In the genomic region with DNA sequence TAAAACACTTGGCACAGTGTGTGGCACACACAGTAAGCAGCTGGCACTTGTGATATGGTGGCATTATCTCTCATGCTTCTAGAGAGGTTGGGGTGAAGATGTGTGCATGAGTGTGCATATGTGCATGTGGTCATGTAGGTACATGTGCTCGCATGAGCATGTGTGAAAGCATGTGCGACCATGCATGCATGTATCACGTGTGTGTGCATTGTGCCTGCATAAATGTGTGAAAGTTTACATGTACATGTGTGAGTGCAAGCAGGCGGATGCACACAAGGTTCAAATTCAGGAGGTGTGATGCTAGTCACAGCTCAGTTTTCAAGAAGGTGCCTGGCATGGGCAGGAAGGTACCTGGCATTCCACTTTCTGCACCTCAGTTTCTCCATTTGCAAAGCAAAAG, we compare ENCODE assay signal across 21 cellular contexts. TPM values are rescaled to one million over a fixed set of nuclear protein-coding genes. Genes with fewer than 3 reads are reported as not detected.
DNase-seq lines count a peak whose midpoint lies in the region; ATAC-seq and TF ChIP-seq lines count a peak whose summit lies in the region.
"Had no signal": no experiment of that assay in that cellular context is flagged by ENCODE, and none has a peak within 500 bp of the region (broad histone marks: within the 10 kb centered on the region; RNA-seq: fewer than 3 reads in every experiment).

No MANE protein-coding gene starts in this region.

- H3K4me1 Mint-ChIP-seq in activated CD8-positive, alpha-beta memory T cell treated with anti-CD3 and anti-CD28 coated beads, Interleukin-2, amount 10 ng/mL, durations not matched to agents 7 days and 5 days, result peaks cover 2% of the 10 kb centered on the region

- H3K4me1 ChIP-seq in sigmoid colon, result no peaks in the 10 kb centered on the region
- H3K4me1 ChIP-seq: Caco-2 had no signal

- no peak overlapping the region for H3K27ac Mint-ChIP-seq in activated CD8-positive, alpha-beta memory T cell treated with anti-CD3 and anti-CD28 coated beads, Interleukin-2, amount 10 ng/mL, durations not matched to agents 7 days and 5 days
- H3K27ac Mint-ChIP-seq: B cell; CD4-positive, CD25-positive, alpha-beta regulatory T cell; CD8-positive, alpha-beta T cell had no signal

- TF ChIP-seq EP300 in sigmoid colon (IDR thresholded peaks at IDR 0.05), result no peak

- peaks cover 9% of the 10 kb centered on the region for H3K27me3 Mint-ChIP-seq in activated CD8-positive, alpha-beta memory T cell treated with anti-CD3 and anti-CD28 coated beads, Interleukin-2, amount 10 ng/mL, durations not matched to agents 7 days and 5 days
- H3K27me3 Mint-ChIP-seq: CD4-positive, CD25-positive, alpha-beta regulatory T cell had no signal

- CTCF ChIA-PET in activated CD8-positive, alpha-beta memory T cell treated with anti-CD3 and anti-CD28 coated beads, Interleukin-2, amount 10 ng/mL, durations not matched to agents 7 days and 5 days (lab: Charles Lee), result interaction anchor here (2.1 kb wide), 1 partner anchor 8 kb away, joined by 11 read pairs; no protein-coding TSS in a partner anchor
- CTCF ChIA-PET in GM10248 (lab: Yijun Ruan, JAX), result interaction anchor here (2.3 to 2.4 kb wide), 2 partner anchors 9 to 11 kb away, joined by 9 to 17 read pairs; no protein-coding TSS in a partner anchor

- no peak for TF ChIP-seq CTCF in coronary artery (IDR thresholded peaks at IDR 0.05)
- no peak for TF ChIP-seq CTCF in sigmoid colon (IDR thresholded peaks at IDR 0.05)
- no peak for TF ChIP-seq CTCF in GM10248 (IDR thresholded peaks at IDR 0.05; ENCODE audit: control extremely low read depth, extremely low read depth, low read depth, missing control alignments)

- POLR2A ChIA-PET in GM10248 (lab: Yijun Ruan, JAX), result interaction anchor here (0.6 kb wide), 1 partner anchor 10 kb away, joined by 3 read pairs; no protein-coding TSS in a partner anchor

- H3K4me3 ChIP-seq in coronary artery, result no peak overlapping the region
- no peak overlapping the region for H3K4me3 ChIP-seq in sigmoid colon
- H3K4me3 ChIP-seq: BLaER1, GM12878, GM23248 had no signal

- H3K27ac ChIP-seq in coronary artery (no peak overlapping the region), sigmoid colon (no peak overlapping the region)
- H3K27ac ChIP-seq: 22Rv1, BLaER1, C4-2B, GM23248 had no signal

- TF ChIP-seq POLR2A in sigmoid colon (IDR thresholded peaks at IDR 0.05), result no peak

- ATAC-seq in activated CD8-positive, alpha-beta memory T cell treated with anti-CD3 and anti-CD28 coated beads, Interleukin-2, amount 10 ng/mL, durations not matched to agents 7 days and 5 days, result no peak
- ATAC-seq in left lobe of liver, result no peak
- ATAC-seq: CD8-positive, alpha-beta T cell; GM12878 had no signal

- H3K4me3 Mint-ChIP-seq in activated CD8-positive, alpha-beta memory T cell treated with anti-CD3 and anti-CD28 coated beads, Interleukin-2, amount 10 ng/mL, durations not matched to agents 7 days and 5 days, result no peak overlapping the region
- H3K4me3 Mint-ChIP-seq: B cell; CD4-positive, CD25-positive, alpha-beta regulatory T cell; CD8-positive, alpha-beta T cell had no signal

- peak; percentile 26 for DNase-seq in activated CD8-positive, alpha-beta memory T cell treated with anti-CD3 and anti-CD28 coated beads for 24 hours
- DNase-seq in activated CD8-positive, alpha-beta memory T cell treated with anti-CD3 and anti-CD28 coated beads, Interleukin-2, amount 10 ng/mL, durations not matched to agents 7 days and 5 days, result no peak
- DNase-seq in coronary artery (ENCODE audit: low spot score), result peak; percentile 7
- DNase-seq in left lobe of liver (ENCODE audit: low spot score), result peak; percentile 10
- DNase-seq in sigmoid colon, result peak; percentile 25
- no peak for DNase-seq in germinal center (ENCODE audit: low spot score)
- no peak for DNase-seq in GM10248 (ENCODE audit: extremely low spot score)
- no peak for DNase-seq in NCI-H128 (lab: John Stamatoyannopoulos, UW; ENCODE audit: unreplicated experiment)
- DNase-seq: Caco-2; CD4-positive, CD25-positive, alpha-beta regulatory T cell; DMS153; DND-41; GM23248; H7; HCEC 1CT had no signal

- no peaks in the 10 kb centered on the region for H3K36me3 ChIP-seq in sigmoid colon
- H3K36me3 ChIP-seq: BLaER1 had no signal

- WGBS in sigmoid colon, 2 donors, result 90 to 93% methylated on average over 4 of the region's 4 CpGs

- H3K27me3 ChIP-seq in sigmoid colon, result peaks cover 0 to 44% (median 0%) of the 10 kb centered on the region in 3 donors
- H3K27me3 ChIP-seq: BLaER1 had no signal

- no peaks in the 10 kb centered on the region for H3K9me3 Mint-ChIP-seq in activated CD8-positive, alpha-beta memory T cell treated with anti-CD3 and anti-CD28 coated beads, Interleukin-2, amount 10 ng/mL, durations not matched to agents 7 days and 5 days (ENCODE audit: low read depth)

- intact Hi-C loops in sigmoid colon (cut with DNase I), result no loop called here

- no peaks in the 10 kb centered on the region for H3K36me3 Mint-ChIP-seq in activated CD8-positive, alpha-beta memory T cell treated with anti-CD3 and anti-CD28 coated beads, Interleukin-2, amount 10 ng/mL, durations not matched to agents 7 days and 5 days
- H3K36me3 Mint-ChIP-seq: CD4-positive, CD25-positive, alpha-beta regulatory T cell; CD8-positive, alpha-beta T cell had no signal

- H3K9me3 ChIP-seq in sigmoid colon, result no peaks in the 10 kb centered on the region
- H3K9me3 ChIP-seq: Caco-2 had no signal

RNA-seq across cellular contexts. Expression of gene UQCRFS1, which starts 59.0 kb away (rescaled TPM):
- total RNA-seq in activated CD8-positive, alpha-beta memory T cell treated with anti-CD3 and anti-CD28 coated beads, Interleukin-2, amount 10 ng/mL, durations not matched to agents 7 days and 5 days, result 10 to 100 TPM; 33.6 to 39.7 TPM
- total RNA-seq in left lobe of liver, result 26.9 TPM
- total RNA-seq in sigmoid colon, result 10 to 100 TPM; 30.2 to 46.4 (median 41.4) TPM
- polyA plus RNA-seq in sigmoid colon, result 100 to 1,000 TPM in 2 of 3 donors, 10 to 100 TPM in 1; 78.6 to 148 (median 106) TPM

Comparison
In these comparisons a context has a peak if more than half of its experiments do, and no peak if none do; other contexts are left out.
1. DNase-seq: peak in activated CD8-positive, alpha-beta memory T cell treated with anti-CD3 and anti-CD28 coated beads for 24 hours (single experiment), coronary artery (single experiment), left lobe of liver (single experiment) and sigmoid colon (single experiment); none in activated CD8-positive, alpha-beta memory T cell treated with anti-CD3 and anti-CD28 coated beads, Interleukin-2, amount 10 ng/mL, durations not matched to agents 7 days and 5 days (single experiment), germinal center (single experiment), GM10248 (single experiment) and NCI-H128 (single experiment).